Comparison of ENCODE assay signal across 8 cellular contexts in the genomic region with DNA sequence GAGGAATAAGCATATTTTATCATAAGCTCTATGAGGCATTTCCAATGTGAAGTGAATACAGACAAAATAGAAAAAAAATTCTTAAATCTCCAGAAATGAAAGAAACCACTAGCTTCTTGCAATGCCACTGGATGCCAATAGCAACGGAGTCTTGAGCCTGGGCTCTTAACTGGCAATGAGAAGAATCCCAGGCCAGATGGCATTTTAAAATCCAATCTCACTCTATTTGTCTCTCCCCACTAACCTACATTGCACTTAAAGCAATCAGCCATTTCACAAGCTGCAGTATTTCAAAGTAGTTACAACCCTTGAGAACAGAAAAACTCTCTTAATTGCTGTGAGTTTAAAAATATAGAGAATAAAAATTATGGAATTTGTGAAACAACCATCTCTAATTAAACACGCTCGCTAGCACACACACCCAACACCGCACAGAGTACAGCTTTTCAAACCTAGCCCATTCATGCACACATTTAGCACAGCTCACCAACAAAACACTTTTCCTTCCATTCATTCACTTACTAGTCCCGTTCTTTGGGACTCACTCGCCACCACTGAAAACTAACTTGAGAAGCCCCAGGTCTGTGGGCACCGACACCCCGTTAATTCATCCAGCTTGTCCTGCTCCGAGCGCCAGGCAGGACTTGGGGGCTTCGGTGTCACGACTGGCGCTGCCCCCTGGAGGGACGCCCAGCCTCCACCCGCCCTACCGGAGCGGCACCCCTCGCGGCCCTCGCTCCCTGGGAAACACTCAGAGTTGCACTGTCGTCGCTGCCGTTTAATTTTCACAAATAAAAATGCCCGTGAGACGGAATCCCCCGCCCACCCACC. TPM values are rescaled to one million over a fixed set of nuclear protein-coding genes. Genes with fewer than 3 reads are reported as not detected.
DNase-seq lines count a peak whose midpoint lies in the region; ATAC-seq and TF ChIP-seq lines count a peak whose summit lies in the region.

No MANE protein-coding gene starts in this region.

- peaks cover 59% of the 10 kb centered on the region for H3K36me3 Mint-ChIP-seq in Calu3 (ENCODE audit: insufficient read depth, unreplicated experiment)
- no peaks in the 10 kb centered on the region for H3K36me3 Mint-ChIP-seq in activated T-helper 2 cell treated with anti-CD3 and anti-CD28 coated beads, Interferon-gamma antibody, Interleukin-2, Interleukin-4, amounts not matched to agents 10 μg/mL and 5 μg/mL and 100 μg/mL, durations not matched to agents 14 hours and 24 hours and 36 hours (ENCODE audit: low read depth)

- no peaks in the 10 kb centered on the region for H3K27me3 Mint-ChIP-seq in Calu3 (ENCODE audit: unreplicated experiment)
- H3K27me3 Mint-ChIP-seq in activated T-helper 2 cell treated with anti-CD3 and anti-CD28 coated beads, Interferon-gamma antibody, Interleukin-2, Interleukin-4, amounts not matched to agents 10 μg/mL and 5 μg/mL and 100 μg/mL, durations not matched to agents 14 hours and 24 hours and 36 hours (ENCODE audit: low read depth): peaks cover 60% of the 10 kb centered on the region

- TF ChIP-seq CTCF in Calu3 (IDR thresholded peaks at IDR 0.05; ENCODE audit: unreplicated experiment) (no peak), retinal pigment epithelial cell (conservative IDR thresholded peaks at IDR 0.05; ENCODE audit: low read depth, low read length) (peak; percentile 5)

- H3K4me3 ChIP-seq in retinal pigment epithelial cell (ENCODE audit: low read length): peak overlapping the region; percentile 83

- DNase-seq in Calu3 (no peak), HT-29 (ENCODE audit: low spot score) (peak; percentile 57), left ventricle myocardium superior (no peak), retinal pigment epithelial cell (ENCODE audit: low read depth) (no peak), islet precursor cell (no peak)
- DNase-seq in activated T-helper 2 cell treated with anti-CD3 and anti-CD28 coated beads, Interferon-gamma antibody, Interleukin-2, Interleukin-4, amounts not matched to agents 10 μg/mL and 5 μg/mL and 100 μg/mL, durations not matched to agents 14 hours and 24 hours and 36 hours (ENCODE audit: low spot score): no peak

- peaks cover 3% of the 10 kb centered on the region for H3K9me3 Mint-ChIP-seq in Calu3 (ENCODE audit: low read depth, unreplicated experiment)
- H3K9me3 Mint-ChIP-seq in activated T-helper 2 cell treated with anti-CD3 and anti-CD28 coated beads, Interferon-gamma antibody, Interleukin-2, Interleukin-4, amounts not matched to agents 10 μg/mL and 5 μg/mL and 100 μg/mL, durations not matched to agents 14 hours and 24 hours and 36 hours: no peaks in the 10 kb centered on the region

- peak; percentile 12 for ATAC-seq in left ventricle myocardium superior
- no peak for ATAC-seq in HG03139 (IDR thresholded peaks at IDR 0.05; ENCODE audit: unreplicated experiment)
- ATAC-seq in HG03571 (IDR thresholded peaks at IDR 0.05; ENCODE audit: unreplicated experiment): no peak

- H3K4me1 Mint-ChIP-seq in Calu3 (ENCODE audit: low read depth, unreplicated experiment): peaks cover 41% of the 10 kb centered on the region
- H3K4me1 Mint-ChIP-seq in activated T-helper 2 cell treated with anti-CD3 and anti-CD28 coated beads, Interferon-gamma antibody, Interleukin-2, Interleukin-4, amounts not matched to agents 10 μg/mL and 5 μg/mL and 100 μg/mL, durations not matched to agents 14 hours and 24 hours and 36 hours (ENCODE audit: low read depth): peaks cover 4% of the 10 kb centered on the region

- intact Hi-C loops in Calu3 (cut with micrococcal nuclease; ENCODE audit: unreplicated experiment) (loop anchor here (5.0 kb wide), 4 partner anchors 118 to 157 kb away; partner anchors contain the start of gene CCN1), left ventricle myocardium superior (cut with micrococcal nuclease) (no loop called here)
- intact Hi-C loops in activated T-helper 2 cell treated with anti-CD3 and anti-CD28 coated beads, Interferon-gamma antibody, Interleukin-2, Interleukin-4, amounts not matched to agents 10 μg/mL and 5 μg/mL and 100 μg/mL, durations not matched to agents 14 hours and 24 hours and 36 hours (cut with micrococcal nuclease): loop anchor here (5.0 kb wide), 1 partner anchor 118 kb away; the partner anchor contains the start of gene CCN1

- peak overlapping the region; percentile 74 for H3K27ac Mint-ChIP-seq in Calu3 (ENCODE audit: unreplicated experiment)
- no peak overlapping the region for H3K27ac Mint-ChIP-seq in activated T-helper 2 cell treated with anti-CD3 and anti-CD28 coated beads, Interferon-gamma antibody, Interleukin-2, Interleukin-4, amounts not matched to agents 10 μg/mL and 5 μg/mL and 100 μg/mL, durations not matched to agents 14 hours and 24 hours and 36 hours

- CTCF ChIA-PET in Calu3 (lab: Charles Lee): interaction anchor here (0.8 to 2.5 kb wide), 8 partner anchors 12 to 155 kb away, joined by 3 to 8 read pairs (median 4); no protein-coding TSS in a partner anchor

- BruUV-seq in Calu3 (replicated peaks; lab: Mats Ljungman, UMichigan): no TSS peak

- peak overlapping the region; percentile 79 for H3K4me3 Mint-ChIP-seq in Calu3 (ENCODE audit: low read depth, unreplicated experiment)
- peak overlapping the region; percentile 19 for H3K4me3 Mint-ChIP-seq in activated T-helper 2 cell treated with anti-CD3 and anti-CD28 coated beads, Interferon-gamma antibody, Interleukin-2, Interleukin-4, amounts not matched to agents 10 μg/mL and 5 μg/mL and 100 μg/mL, durations not matched to agents 14 hours and 24 hours and 36 hours (ENCODE audit: low read depth)

RNA-seq across cellular contexts. Expression of gene DDAH1, which starts 1.1 kb away (rescaled TPM):
- total RNA-seq in Calu3 (2022) (84.1 and 98.7 TPM in 2 replicates), left ventricle myocardium superior (4.1 TPM)
- total RNA-seq in HT-29 (2014; rRNA removed; shearing (Covaris generic)): 75.6 and 82.7 TPM in 2 replicates
- total RNA-seq in activated T-helper 2 cell treated with anti-CD3 and anti-CD28 coated beads, Interferon-gamma antibody, Interleukin-2, Interleukin-4, amounts not matched to agents 10 μg/mL and 5 μg/mL and 100 μg/mL, durations not matched to agents 14 hours and 24 hours and 36 hours: 0.07 TPM in 1 of 2 replicates, not detected in the other

Comparison
In these comparisons a context has a peak if more than half of its experiments do, and no peak if none do; other contexts are left out.
1. RNA of gene DDAH1, which starts 1.1 kb away (total RNA-seq): 84.1 to 98.7 TPM in Calu3 and 75.6 to 82.7 TPM in HT-29; 4.1 TPM in left ventricle myocardium superior (single experiment) and 0.07 TPM in activated T-helper 2 cell treated with anti-CD3 and anti-CD28 coated beads, Interferon-gamma antibody, Interleukin-2, Interleukin-4, amounts not matched to agents 10 μg/mL and 5 μg/mL and 100 μg/mL, durations not matched to agents 14 hours and 24 hours and 36 hours; every median in the first group is over 10 times any median in the second.